Comparison of ENCODE assay signal across 8 cellular contexts in the genomic region with DNA sequence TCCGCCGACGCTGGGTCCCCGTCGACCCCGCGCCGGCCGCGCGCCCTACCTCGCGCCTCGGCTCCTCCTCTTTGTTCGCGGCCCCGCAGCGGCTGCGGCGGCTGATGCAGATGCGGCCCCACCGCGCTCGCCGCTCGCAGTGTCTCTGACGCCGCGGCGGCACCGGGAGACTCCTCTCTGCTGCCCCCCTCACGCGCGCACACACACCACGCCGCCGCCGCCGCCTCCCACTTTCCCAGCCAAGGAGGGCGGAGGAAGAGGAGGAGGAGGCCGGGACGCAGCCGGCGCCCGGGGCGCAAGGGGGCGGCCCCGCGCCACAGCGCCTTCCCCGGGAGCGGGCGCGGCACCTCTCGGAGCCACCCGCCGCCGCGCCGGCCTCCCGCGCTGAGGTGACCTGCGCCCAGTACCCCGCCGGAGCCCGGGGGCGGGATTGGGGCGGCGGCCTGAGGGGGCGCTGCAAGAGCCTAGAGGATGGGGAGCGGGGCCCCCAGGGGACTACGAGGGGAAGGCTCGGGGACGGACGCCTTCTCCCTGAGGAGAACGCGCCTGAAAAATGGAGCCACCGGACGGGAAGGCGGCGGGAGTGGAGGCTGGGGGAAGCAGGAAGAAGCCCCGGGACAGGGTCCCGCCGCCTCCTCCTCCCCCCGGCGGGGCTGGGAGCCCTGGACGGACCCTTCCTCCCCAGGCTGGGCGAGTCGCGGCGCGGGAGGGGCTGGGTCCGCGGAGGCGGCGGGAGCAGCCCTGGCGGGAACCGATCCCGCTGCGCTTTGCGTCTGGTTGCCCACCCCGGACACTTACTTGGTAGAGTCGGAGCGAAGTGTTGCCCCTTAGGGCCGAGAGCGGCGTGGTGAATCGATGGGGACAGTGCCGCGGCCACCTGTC. TPM values are rescaled to one million over a fixed set of nuclear protein-coding genes. Genes with fewer than 3 reads are reported as not detected.
DNase-seq lines count a peak whose midpoint lies in the region; ATAC-seq and TF ChIP-seq lines count a peak whose summit lies in the region.

A gene (minus strand): TSS at position 147 of the 882 bp plus-strand sequence. CDS start 1,744 bp downstream, outside the sequence.

- H3K4me1 Mint-ChIP-seq in activated T-helper 17 cell treated with anti-CD3 and anti-CD28 coated beads, Interleukin-2, amount 50 U/mL, for 72 hours, result no peaks in the 10 kb centered on the region

- H3K27me3 Mint-ChIP-seq in activated T-helper 17 cell treated with anti-CD3 and anti-CD28 coated beads, Interleukin-2, amount 50 U/mL, for 72 hours, result peaks cover 48% of the 10 kb centered on the region

- ATAC-seq in GM19023 (IDR thresholded peaks at IDR 0.05; ENCODE audit: unreplicated experiment) (peak; percentile 69), HG03103 (IDR thresholded peaks at IDR 0.05; ENCODE audit: low read depth, unreplicated experiment) (peak; percentile 50)
- ATAC-seq in activated T-helper 17 cell treated with anti-CD3 and anti-CD28 coated beads, Interleukin-2, amount 50 U/mL, for 72 hours (replicated peaks), result peak; percentile 64

- peak in 3 of 4 experiments; percentile 27 to 55 (median 41) for TF ChIP-seq CTCF in uterus (IDR thresholded peaks at IDR 0.05)

- H3K4me3 Mint-ChIP-seq in activated T-helper 17 cell treated with anti-CD3 and anti-CD28 coated beads, Interleukin-2, amount 50 U/mL, for 72 hours, result peak within 1 kb of the TSS; percentile 52

- DNase-seq in COLO829 (ENCODE audit: low spot score) (peak; percentile 72), NCI-H510A (lab: John Stamatoyannopoulos, UW) (peak; percentile 42), germinal center (ENCODE audit: low spot score) (peak; percentile 76), uterus (peak; percentile 90)

- H3K4me3 ChIP-seq in neuron (ENCODE audit: low read length) (peak within 1 kb of the TSS; percentile 63), uterus (peak within 1 kb of the TSS; percentile 66 to 71)

- no peaks in the 10 kb centered on the region for H3K36me3 Mint-ChIP-seq in activated T-helper 17 cell treated with anti-CD3 and anti-CD28 coated beads, Interleukin-2, amount 50 U/mL, for 72 hours (ENCODE audit: low read depth)

- H3K27me3 ChIP-seq in neuron (ENCODE audit: insufficient read depth, low read length), result no peaks in the 10 kb centered on the region
- H3K27me3 ChIP-seq in uterus, result no peaks in the 10 kb centered on the region

- H3K9me3 ChIP-seq in neuron (ENCODE audit: low read length) (no peaks in the 10 kb centered on the region), uterus (no peaks in the 10 kb centered on the region)

- peak within 1 kb of the TSS; percentile 77 for H2AFZ ChIP-seq in neuron (ENCODE audit: low read depth, low read length)

- no peaks in the 10 kb centered on the region for H3K9me3 Mint-ChIP-seq in activated T-helper 17 cell treated with anti-CD3 and anti-CD28 coated beads, Interleukin-2, amount 50 U/mL, for 72 hours

- peak; percentile 74 to 95 for TF ChIP-seq POLR2A in uterus (IDR thresholded peaks at IDR 0.05)

- no peaks in the 10 kb centered on the region for H3K36me3 ChIP-seq in neuron (ENCODE audit: insufficient read depth, low read length)
- H3K36me3 ChIP-seq in uterus, result no peaks in the 10 kb centered on the region

- no peak within 1 kb of the TSS for H3K27ac Mint-ChIP-seq in activated T-helper 17 cell treated with anti-CD3 and anti-CD28 coated beads, Interleukin-2, amount 50 U/mL, for 72 hours

- peak within 1 kb of the TSS; percentile 87 to 92 for H3K27ac ChIP-seq in uterus

- H3K4me1 ChIP-seq in neuron (ENCODE audit: insufficient read depth, low read length) (peaks cover 32% of the 10 kb centered on the region), uterus (peaks cover 0 to 6% of the 10 kb centered on the region in 2 donors)

- intact Hi-C loops in uterus (cut with DNase I; ENCODE audit: low total_unique reads), result loop anchor here (10.0 kb wide), 1 partner anchor 256 kb away; a partner anchor contains a TSS

RNA-seq across cellular contexts. Expression of the gene that starts here (rescaled TPM):
- 1 to 10 TPM in 1 of 2 donors, under 1 TPM in 1; 0.26 to 1.4 TPM for total RNA-seq in activated T-helper 17 cell treated with anti-CD3 and anti-CD28 coated beads, Interleukin-2, amount 50 U/mL, for 72 hours
- total RNA-seq in uterus, result 10 to 100 TPM in 3 of 4 donors, 1 to 10 TPM in 1; 5.9 to 41.2 (median 15.0) TPM

Comparison
In these comparisons a context has a peak if more than half of its experiments do, and no peak if none do; other contexts are left out.
1. Peak in every context shown above with its lines: DNase-seq, ATAC-seq, H3K4me3 ChIP-seq and H3K27ac ChIP-seq.